In the genomic region with DNA sequence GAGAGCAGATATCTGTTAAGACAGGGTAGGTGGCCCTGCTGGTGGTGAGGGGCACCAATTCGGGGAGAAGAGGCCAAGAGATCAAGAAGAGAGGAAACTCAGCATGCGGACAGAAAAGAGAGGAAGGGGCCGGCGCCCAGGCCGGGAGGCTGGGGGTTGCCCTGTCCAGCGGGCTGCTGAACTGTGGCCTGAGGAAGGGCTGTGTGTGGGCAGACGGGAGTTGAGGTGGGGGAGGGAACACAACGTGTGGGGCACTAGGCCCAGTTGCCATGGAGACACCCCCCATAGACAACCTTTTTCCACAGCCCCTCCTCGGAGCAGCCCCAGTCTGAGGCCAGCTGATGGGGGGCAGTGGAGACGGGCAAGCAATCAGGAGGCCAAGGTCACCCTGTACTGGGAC, we compare ENCODE assay signal across 1 cellular context.
TF ChIP-seq lines count a peak whose summit lies in the region.

No MANE protein-coding gene starts in this region.

TF ChIP-seq in HEK293, 187 proteins besides CTCF, POLR2A, EP300 and RAD21 (continued from another document):
- TF ChIP-seq, protein P1, sequence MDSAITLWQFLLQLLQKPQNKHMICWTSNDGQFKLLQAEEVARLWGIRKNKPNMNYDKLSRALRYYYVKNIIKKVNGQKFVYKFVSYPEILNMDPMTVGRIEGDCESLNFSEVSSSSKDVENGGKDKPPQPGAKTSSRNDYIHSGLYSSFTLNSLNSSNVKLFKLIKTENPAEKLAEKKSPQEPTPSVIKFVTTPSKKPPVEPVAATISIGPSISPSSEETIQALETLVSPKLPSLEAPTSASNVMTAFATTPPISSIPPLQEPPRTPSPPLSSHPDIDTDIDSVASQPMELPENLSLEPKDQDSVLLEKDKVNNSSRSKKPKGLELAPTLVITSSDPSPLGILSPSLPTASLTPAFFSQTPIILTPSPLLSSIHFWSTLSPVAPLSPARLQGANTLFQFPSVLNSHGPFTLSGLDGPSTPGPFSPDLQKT (IDR thresholded peaks at IDR 0.05; ENCODE audit: borderline replicate concordance, low read depth, low read length) = no peak
- TF ChIP-seq BCL11A (tag by site-specific recombination; IDR thresholded peaks at IDR 0.05; ENCODE audit: low read depth) = no peak
